Comparison of ENCODE assay signal across 1 cellular context in the genomic region with DNA sequence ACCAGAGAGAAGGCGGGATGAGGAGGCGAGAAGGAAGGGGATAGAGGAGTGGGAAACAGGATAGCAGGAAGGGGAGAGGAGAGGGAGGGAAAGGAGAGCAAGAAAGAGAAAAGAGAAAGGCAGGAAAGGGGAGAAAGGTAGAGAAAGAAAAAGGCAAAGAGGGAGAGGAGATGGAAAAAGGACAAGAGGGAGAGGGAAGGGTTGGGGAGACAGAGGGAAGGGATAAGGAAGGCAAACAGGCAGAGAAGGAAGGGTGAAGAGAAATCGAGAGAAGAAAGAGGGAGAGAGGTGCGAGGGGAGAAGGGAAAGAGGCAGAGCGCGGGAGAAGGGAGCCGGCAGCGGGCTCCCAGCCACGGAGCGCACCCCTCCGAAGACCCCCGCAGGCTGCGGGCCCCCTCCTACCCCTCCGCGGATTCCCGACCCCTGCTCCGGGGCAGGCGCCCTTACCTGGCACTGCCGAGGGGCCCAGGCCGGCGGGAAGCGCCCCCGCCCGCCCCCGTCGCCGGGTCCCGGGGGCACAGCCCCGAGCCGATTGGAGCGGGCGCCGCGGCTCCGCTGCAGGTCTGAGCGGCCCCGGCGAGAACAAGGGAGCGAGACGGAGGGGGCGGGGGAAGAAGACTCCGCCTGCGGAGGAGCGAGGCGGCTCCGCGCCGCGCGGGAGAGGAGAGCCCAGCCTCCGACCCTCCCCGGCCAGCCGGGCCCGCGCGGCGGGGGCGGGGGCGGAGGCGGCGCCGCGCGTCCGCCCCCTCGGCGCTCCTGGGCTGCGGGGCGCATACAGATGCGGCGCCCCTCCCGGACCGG.
TF ChIP-seq lines count a peak whose summit lies in the region.

TSS of gene CDH24 (minus strand) at position 565 of the 801 bp plus-strand sequence. CDS start 1,787 bp downstream, outside the sequence.

TF ChIP-seq in HepG2, 621 proteins besides CTCF, POLR2A, EP300 and RAD21 (continued from another document):
- TF ChIP-seq ARID4A (CRISPR knock-in tag; IDR thresholded peaks at IDR 0.05; ENCODE audit: borderline replicate concordance) (0 out of 2 replicates have a peak, but pooled peaks have one; percentile 10), ZNF432 (CRISPR knock-in tag; IDR thresholded peaks at IDR 0.05; ENCODE audit: borderline replicate concordance) (no peak), RNF2 (conservative IDR thresholded peaks at IDR 0.05; ENCODE audit: low read depth) (no peak), HNF1A (IDR thresholded peaks at IDR 0.05; ENCODE audit: low read depth) (no peak), HNF1A (CRISPR knock-in tag; IDR thresholded peaks at IDR 0.05; ENCODE audit: borderline replicate concordance) (no peak), IRF2 (CRISPR knock-in tag; IDR thresholded peaks at IDR 0.05) (no peak), STAT5B (CRISPR knock-in tag; IDR thresholded peaks at IDR 0.05) (no peak), ZNF280D (CRISPR knock-in tag; IDR thresholded peaks at IDR 0.05) (no peak), BCL3 (CRISPR knock-in tag; IDR thresholded peaks at IDR 0.05) (peak; percentile 23; the same call in 1 of the 2 replicates), ZNF282 (IDR thresholded peaks at IDR 0.05; ENCODE audit: partially characterized antibody) (peak; percentile 88), GZF1 (CRISPR knock-in tag; IDR thresholded peaks at IDR 0.05) (no peak), NCOA2 (CRISPR knock-in tag; IDR thresholded peaks at IDR 0.05) (no peak), ZNF451 (CRISPR knock-in tag; IDR thresholded peaks at IDR 0.05) (no peak)
- TF ChIP-seq, protein P1, sequence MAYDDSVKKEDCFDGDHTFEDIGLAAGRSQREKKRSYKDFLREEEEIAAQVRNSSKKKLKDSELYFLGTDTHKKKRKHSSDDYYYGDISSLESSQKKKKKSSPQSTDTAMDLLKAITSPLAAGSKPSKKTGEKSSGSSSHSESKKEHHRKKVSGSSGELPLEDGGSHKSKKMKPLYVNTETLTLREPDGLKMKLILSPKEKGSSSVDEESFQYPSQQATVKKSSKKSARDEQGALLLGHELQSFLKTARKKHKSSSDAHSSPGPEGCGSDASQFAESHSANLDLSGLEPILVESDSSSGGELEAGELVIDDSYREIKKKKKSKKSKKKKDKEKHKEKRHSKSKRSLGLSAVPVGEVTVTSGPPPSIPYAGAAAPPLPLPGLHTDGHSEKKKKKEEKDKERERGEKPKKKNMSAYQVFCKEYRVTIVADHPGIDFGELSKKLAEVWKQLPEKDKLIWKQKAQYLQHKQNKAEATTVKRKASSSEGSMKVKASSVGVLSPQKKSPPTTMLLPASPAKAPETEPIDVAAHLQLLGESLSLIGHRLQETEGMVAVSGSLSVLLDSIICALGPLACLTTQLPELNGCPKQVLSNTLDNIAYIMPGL (CRISPR knock-in tag; IDR thresholded peaks at IDR 0.05; ENCODE audit: borderline replicate concordance in 1 of 2, low read depth in 1 of 2): no peak
